In the genomic region with DNA sequence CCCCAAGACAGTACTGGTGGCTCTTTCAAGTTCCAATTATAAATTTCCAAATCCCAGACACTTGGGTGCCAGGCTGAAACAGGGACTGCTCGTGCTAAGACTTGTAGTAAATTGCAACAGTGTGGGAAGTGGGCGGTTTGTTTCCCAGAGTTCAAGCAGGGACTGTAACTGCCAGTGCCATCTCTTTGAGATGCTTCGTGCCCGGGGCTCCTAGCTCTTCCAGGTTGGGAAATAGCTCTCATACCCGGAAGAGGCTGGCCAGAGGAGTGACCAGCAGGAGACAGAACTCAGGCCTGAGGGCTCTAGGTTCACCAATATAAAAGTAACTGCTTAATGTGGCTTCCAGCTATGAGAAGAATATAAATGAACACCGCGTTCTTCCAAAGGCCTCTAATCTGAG, we compare ENCODE assay signal across 14 cellular contexts. TPM values are rescaled to one million over a fixed set of nuclear protein-coding genes. Genes with fewer than 3 reads are reported as not detected.
DNase-seq lines count a peak whose midpoint lies in the region; ATAC-seq and TF ChIP-seq lines count a peak whose summit lies in the region.
"Had no signal": no experiment of that assay in that cellular context is flagged by ENCODE, and none has a peak within 500 bp of the region (broad histone marks: within the 10 kb centered on the region; RNA-seq: fewer than 3 reads in every experiment).

No MANE protein-coding gene starts in this region.

- ATAC-seq in omental fat pad (ENCODE audit: low FRiP score) (peak; percentile 88), GM18498 (IDR thresholded peaks at IDR 0.05; ENCODE audit: unreplicated experiment) (no peak), GM21528 (IDR thresholded peaks at IDR 0.05; ENCODE audit: low FRiP score, unreplicated experiment) (no peak), HG03565 (IDR thresholded peaks at IDR 0.05; ENCODE audit: unreplicated experiment) (no peak)
- ATAC-seq in activated CD4-positive, alpha-beta T cell treated with anti-CD3 and anti-CD28 coated beads for 36 hours: no peak

- no peak overlapping the region for H3K4me2 ChIP-seq in GM23248 (ENCODE audit: unreplicated experiment)

- POLR2A ChIA-PET in activated CD4-positive, alpha-beta T cell treated with anti-CD3 and anti-CD28 coated beads for 36 hours (lab: Charles Lee): no interaction called here

- H3K4me3 Mint-ChIP-seq in activated CD4-positive, alpha-beta T cell treated with anti-CD3 and anti-CD28 coated beads for 36 hours: no peak overlapping the region
- H3K4me3 Mint-ChIP-seq: B cell; CD4-positive, alpha-beta memory T cell had no signal

- in situ Hi-C loops in GM23248 (cut with MboI): no loop called here

- H3K9me2 ChIP-seq in GM23248 (ENCODE audit: insufficient read depth): no peaks in the 10 kb centered on the region

- peaks cover 2% of the 10 kb centered on the region for H3F3A ChIP-seq in GM23248 (ENCODE audit: insufficient read depth)

- 26 to 35% methylated on average over 7 of the region's 7 CpGs for WGBS in GM23248 (ENCODE audit: low coverage in 1 of 2, low lambda C conversion rate in 2 of 2, missing lambda C conversion rate in 2 of 2), 2 experiments
- 49 to 57% methylated on average over 7 of the region's 7 CpGs for WGBS in esophagus, 2 donors

- no peaks in the 10 kb centered on the region for H3K27me3 ChIP-seq in GM23248 (replicated peaks; ENCODE audit: insufficient read depth)
- no peaks in the 10 kb centered on the region for H3K27me3 ChIP-seq in esophagus (ENCODE audit: control insufficient read depth in 1 of 2, insufficient read depth in 2 of 2, low read length in 2 of 2)

- no peaks in the 10 kb centered on the region for H3K9me3 Mint-ChIP-seq in activated CD4-positive, alpha-beta T cell treated with anti-CD3 and anti-CD28 coated beads for 36 hours (ENCODE audit: low read depth)

- H3K4me1 Mint-ChIP-seq in activated CD4-positive, alpha-beta T cell treated with anti-CD3 and anti-CD28 coated beads for 36 hours: no peaks in the 10 kb centered on the region
- H3K4me1 Mint-ChIP-seq: B cell; CD4-positive, alpha-beta memory T cell had no signal

- H3K9me3 ChIP-seq in GM23248 (ENCODE audit: low read depth) (no peaks in the 10 kb centered on the region), esophagus (ENCODE audit: control insufficient read depth in 2 of 2, insufficient read depth in 1 of 2, low read depth in 1 of 2, low read length in 1 of 2) (no peaks in the 10 kb centered on the region)

- H3K79me2 ChIP-seq in GM23248 (ENCODE audit: insufficient read depth): no peaks in the 10 kb centered on the region

- no peak for TF ChIP-seq CTCF in omental fat pad (IDR thresholded peaks at IDR 0.05)

- no peaks in the 10 kb centered on the region for H3K36me3 Mint-ChIP-seq in activated CD4-positive, alpha-beta T cell treated with anti-CD3 and anti-CD28 coated beads for 36 hours (ENCODE audit: low read depth)
- H3K36me3 Mint-ChIP-seq: CD4-positive, alpha-beta memory T cell had no signal

- DNase-seq in GM23248 (peak; percentile 38), RPMI7951 (ENCODE audit: low read depth) (peak; percentile 26), omental fat pad (ENCODE audit: low spot score) (no peak)
- DNase-seq in activated CD4-positive, alpha-beta T cell treated with anti-CD3 and anti-CD28 coated beads for 36 hours: no peak
- DNase-seq: ACHN; CD4-positive, alpha-beta memory T cell; DMS79; Kasumi-1; NCI-H2029 treated with DMSO at 0.1 percent for 48 hours had no signal

- H4K20me1 ChIP-seq in GM23248 (ENCODE audit: insufficient read depth): no peaks in the 10 kb centered on the region

- peaks cover 18% of the 10 kb centered on the region for H3K27me3 Mint-ChIP-seq in activated CD4-positive, alpha-beta T cell treated with anti-CD3 and anti-CD28 coated beads for 36 hours

- H3K27ac ChIP-seq in GM23248: no peak overlapping the region
- peak overlapping the region; percentile 38 to 65 for H3K27ac ChIP-seq in esophagus (ENCODE audit: low read depth in 2 of 2, low read length in 1 of 2)

- H3K4me1 ChIP-seq in GM23248 (ENCODE audit: insufficient read depth): peaks cover 8% of the 10 kb centered on the region
- H3K4me1 ChIP-seq in esophagus (ENCODE audit: control insufficient read depth in 2 of 2, insufficient read depth in 2 of 2, low read length in 1 of 2): no peaks in the 10 kb centered on the region

- no peaks in the 10 kb centered on the region for H3K36me3 ChIP-seq in GM23248 (ENCODE audit: low read depth)
- H3K36me3 ChIP-seq in esophagus (ENCODE audit: control insufficient read depth in 2 of 2, insufficient read depth in 2 of 2, low read length in 1 of 2): no peaks in the 10 kb centered on the region

- CTCF ChIA-PET in activated CD4-positive, alpha-beta T cell treated with anti-CD3 and anti-CD28 coated beads for 36 hours (lab: Charles Lee): interaction anchor here (0.7 kb wide), 1 partner anchor 9 kb away, joined by 4 read pairs; no protein-coding TSS in a partner anchor

- intact Hi-C loops in activated CD4-positive, alpha-beta T cell treated with anti-CD3 and anti-CD28 coated beads for 36 hours (cut with DNase I, micrococcal nuclease): no loop called here

- H3K9ac ChIP-seq in GM23248: no peak overlapping the region

- H2AFZ ChIP-seq in GM23248: peak overlapping the region; percentile 16; the same call in 1 of the 2 replicates

- no peak overlapping the region for H3K27ac Mint-ChIP-seq in activated CD4-positive, alpha-beta T cell treated with anti-CD3 and anti-CD28 coated beads for 36 hours
- H3K27ac Mint-ChIP-seq: B cell; CD4-positive, alpha-beta memory T cell had no signal

- H3K4me3 ChIP-seq in GM23248: no peak overlapping the region
- H3K4me3 ChIP-seq in esophagus (ENCODE audit: low read depth in 1 of 2, low read length in 2 of 2): no peak overlapping the region

RNA-seq across cellular contexts. Expression of gene NEO1, which starts 54.0 kb away (rescaled TPM):
- 13.6 and 14.7 TPM in 2 replicates for total RNA-seq in GM23248 (2014; rRNA removed; shearing (Covaris generic))
- polyA plus RNA-seq in GM23248 (2016; fragmentation: Nextera tagmentation; extraction: Ambion mirVana): 4.5 and 5.0 TPM in 2 replicates
- total RNA-seq in RPMI7951 (2014; rRNA removed; shearing (Covaris generic)): 4.1 TPM in 2 replicates
- polyA plus RNA-seq in esophagus: 1 to 10 TPM; 5.7 to 7.3 TPM
- total RNA-seq in omental fat pad: 10 to 100 TPM; 15.5 to 73.4 (median 24.0) TPM
- total RNA-seq in activated CD4-positive, alpha-beta T cell treated with anti-CD3 and anti-CD28 coated beads for 36 hours: 1 to 10 TPM; 6.6 to 8.0 TPM

Comparison
In these comparisons a context has a peak if more than half of its experiments do, and no peak if none do; other contexts are left out.
1. DNase-seq: peak in GM23248 (single experiment) and RPMI7951 (single experiment); none in omental fat pad (single experiment) and activated CD4-positive, alpha-beta T cell treated with anti-CD3 and anti-CD28 coated beads for 36 hours (single experiment).